8 cellular contexts compared by ENCODE assay signal in genomic region chr14:101965145-101965531, GRCh38. TPM values are rescaled to one million over a fixed set of nuclear protein-coding genes. Genes with fewer than 3 reads are reported as not detected.
DNase-seq lines count a peak whose midpoint lies in the region; ATAC-seq and TF ChIP-seq lines count a peak whose summit lies in the region.

No MANE protein-coding gene starts in this region.

- peaks cover 35% of the 10 kb centered on the region for H3K4me1 Mint-ChIP-seq in stimulated activated effector memory CD8-positive, alpha-beta T cell treated with anti-CD3 and anti-CD28 coated beads, Interleukin-12 subunit alpha, Interleukin-12 subunit beta, amount 100 ng/mL, for 72 hours

- H3K27ac Mint-ChIP-seq in stimulated activated effector memory CD8-positive, alpha-beta T cell treated with anti-CD3 and anti-CD28 coated beads, Interleukin-12 subunit alpha, Interleukin-12 subunit beta, amount 100 ng/mL, for 72 hours = peak overlapping the region; percentile 88

- H3K27ac ChIP-seq in AG04450 (ENCODE audit: low read depth, low read length) = peak overlapping the region; percentile 48

- TF ChIP-seq CTCF in AG04450 (IDR thresholded peaks at IDR 0.05; ENCODE audit: low read depth, low read length) = no peak

- POLR2A ChIA-PET in AG04450 (lab: Yijun Ruan, JAX) = interaction anchor here (0.6 to 1.2 kb wide), 3 partner anchors 9 to 204 kb away, joined by 3 read pairs; no protein-coding TSS in a partner anchor

- no peaks in the 10 kb centered on the region for H3K27me3 ChIP-seq in AG04450 (ENCODE audit: control insufficient read depth, insufficient read depth, low read length)

- ATAC-seq in GM18868 (IDR thresholded peaks at IDR 0.05; ENCODE audit: unreplicated experiment) (peak; percentile 32), HG03095 (IDR thresholded peaks at IDR 0.05; ENCODE audit: unreplicated experiment) (peak; percentile 32)
- peak; percentile 61 for ATAC-seq in stimulated activated effector memory CD8-positive, alpha-beta T cell treated with anti-CD3 and anti-CD28 coated beads, Interleukin-12 subunit alpha, Interleukin-12 subunit beta, amount 100 ng/mL, for 72 hours

- no peak for DNase-seq in AG04450 (ENCODE audit: low read depth, low spot score)
- peak; percentile 27 to 47 for DNase-seq in NCI-H526 (lab: John Stamatoyannopoulos, UW)
- DNase-seq in activated T-cell treated with anti-CD3 and anti-CD28 coated beads for 24 hours (ENCODE audit: low read depth) = peak; percentile 46
- peak; percentile 53 for DNase-seq in epidermal melanocyte (ENCODE audit: insufficient read length, low spot score)
- peak; percentile 68 for DNase-seq in mucosa of gallbladder (ENCODE audit: low spot score)
- peak; percentile 44 to 86 for DNase-seq in stimulated activated effector memory CD8-positive, alpha-beta T cell treated with anti-CD3 and anti-CD28 coated beads, Interleukin-12 subunit alpha, Interleukin-12 subunit beta, amount 100 ng/mL, for 72 hours (ENCODE audit: low spot score in 2 of 2)

- H3K36me3 Mint-ChIP-seq in stimulated activated effector memory CD8-positive, alpha-beta T cell treated with anti-CD3 and anti-CD28 coated beads, Interleukin-12 subunit alpha, Interleukin-12 subunit beta, amount 100 ng/mL, for 72 hours = peaks cover 33% of the 10 kb centered on the region

- no peaks in the 10 kb centered on the region for H3K9me3 Mint-ChIP-seq in stimulated activated effector memory CD8-positive, alpha-beta T cell treated with anti-CD3 and anti-CD28 coated beads, Interleukin-12 subunit alpha, Interleukin-12 subunit beta, amount 100 ng/mL, for 72 hours

- H3K9me3 ChIP-seq in AG04450 (ENCODE audit: control insufficient read depth, insufficient read depth, low read length) = no peaks in the 10 kb centered on the region; the same call in 1 of the 2 replicates

- H3K4me3 ChIP-seq in AG04450 (ENCODE audit: low read depth, low read length) = peak overlapping the region; percentile 92

- CTCF ChIA-PET in AG04450 (lab: Charles Lee) = interaction anchor here (0.9 kb wide), 1 partner anchor 349 kb away, joined by 4 read pairs; no protein-coding TSS in a partner anchor

- H3K4me3 Mint-ChIP-seq in stimulated activated effector memory CD8-positive, alpha-beta T cell treated with anti-CD3 and anti-CD28 coated beads, Interleukin-12 subunit alpha, Interleukin-12 subunit beta, amount 100 ng/mL, for 72 hours = peak overlapping the region; percentile 82

RNA-seq across cellular contexts. Expression of gene DYNC1H1, which starts 0.8 kb away (rescaled TPM):
- 189 and 300 TPM in 2 replicates for polyA plus RNA-seq in AG04450 (2011; rRNA removed)
- polyA minus RNA-seq in AG04450 (2011; rRNA and poly(A)+ RNA removed) = 792 and 915 TPM in 2 replicates
- total RNA-seq in mucosa of gallbladder = 485 TPM
